9 cellular contexts compared by ENCODE assay signal in the genomic region with DNA sequence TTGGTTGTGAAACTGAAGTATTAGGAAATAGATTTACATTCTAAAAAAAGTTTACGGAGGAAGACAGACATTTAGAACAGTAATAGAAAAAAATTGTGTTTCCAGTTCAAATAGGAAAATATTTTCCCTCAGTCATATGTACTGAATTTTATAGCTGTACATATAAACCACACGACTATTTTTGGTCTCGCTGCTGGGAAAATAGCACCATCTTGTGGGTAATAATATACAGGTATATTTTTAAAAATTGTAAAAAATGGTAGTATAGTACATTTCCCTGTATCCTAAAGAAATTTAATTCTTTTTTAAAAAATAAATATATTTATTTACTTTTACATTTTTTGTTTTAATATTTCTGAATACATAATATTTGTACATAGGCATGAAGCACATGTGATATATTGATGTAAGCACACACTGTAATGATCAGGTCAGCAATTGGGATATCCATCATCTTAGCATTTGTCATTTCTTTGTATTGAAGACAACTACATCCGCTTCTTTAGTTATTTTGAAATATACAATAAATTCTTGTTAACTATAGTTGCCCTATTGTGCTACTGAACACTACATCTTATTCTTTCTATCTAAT.
DNase-seq lines count a peak whose midpoint lies in the region; ATAC-seq, FAIRE-seq and TF ChIP-seq lines count a peak whose summit lies in the region.
"Had no signal": no experiment of that assay in that cellular context is flagged by ENCODE, and none has a peak within 500 bp of the region (broad histone marks: within the 10 kb centered on the region; RNA-seq: fewer than 3 reads in every experiment).

No MANE protein-coding gene starts in this region.

- H3K4me3 ChIP-seq in A549 (no peak overlapping the region), fibroblast of mammary gland (ENCODE audit: control insufficient read depth, low read depth, low read length) (no peak overlapping the region)
- no peak overlapping the region for H3K4me3 ChIP-seq in effector memory CD4-positive, alpha-beta T cell (ENCODE audit: insufficient read depth, low read depth, low read length, poor library complexity, severe bottlenecking)

- no peak overlapping the region for H3K4me2 ChIP-seq in A549

- ATAC-seq in A549, result peak in 1 of 2 experiments; percentile 39; a peak in 1 of 6 replicates
- ATAC-seq in GM18909 (IDR thresholded peaks at IDR 0.05; ENCODE audit: poor library complexity, unreplicated experiment), result peak; percentile 60
- no peak for ATAC-seq in activated T-cell treated with anti-CD3 and anti-CD28 coated beads, Interleukin-2, amount 50 U/mL, for 4 hours
- no peak for ATAC-seq in activated naive CD8-positive, alpha-beta T cell treated with anti-CD3 and anti-CD28 coated beads, Interleukin-2, amount 50 U/mL, for 24 hours

- TF ChIP-seq CTCF in A549 (IDR thresholded peaks at IDR 0.05) (peak; percentile 75), fibroblast of mammary gland (conservative IDR thresholded peaks at IDR 0.05; ENCODE audit: control insufficient read depth, insufficient read depth, low read depth, low read length) (peak; percentile 40)

- no peak for TF ChIP-seq POLR2A in A549 (IDR thresholded peaks at IDR 0.05; ENCODE audit: low read length)

- FAIRE-seq in A549 (lab: Jason Lieb, UNC), result no peak
- FAIRE-seq: GM12891 had no signal

- no peaks in the 10 kb centered on the region for H3K9me3 Mint-ChIP-seq in activated T-cell treated with anti-CD3 and anti-CD28 coated beads, Interleukin-2, amount 50 U/mL, for 4 hours
- no peaks in the 10 kb centered on the region for H3K9me3 Mint-ChIP-seq in activated naive CD8-positive, alpha-beta T cell treated with anti-CD3 and anti-CD28 coated beads, Interleukin-2, amount 50 U/mL, for 24 hours

- TF ChIP-seq RAD21 in A549 (conservative IDR thresholded peaks at IDR 0.05 in 1 of 2, IDR thresholded peaks at IDR 0.05 in 1 of 2), result peak; percentile 67 to 72; a peak in 4 of 5 replicates

- TF ChIP-seq EP300 in A549 (IDR thresholded peaks at IDR 0.05), result no peak

- no peaks in the 10 kb centered on the region for H3K4me1 Mint-ChIP-seq in activated T-cell treated with anti-CD3 and anti-CD28 coated beads, Interleukin-2, amount 50 U/mL, for 4 hours (ENCODE audit: low read depth)
- H3K4me1 Mint-ChIP-seq in activated naive CD8-positive, alpha-beta T cell treated with anti-CD3 and anti-CD28 coated beads, Interleukin-2, amount 50 U/mL, for 24 hours, result no peaks in the 10 kb centered on the region

- CTCF ChIA-PET in A549 (lab: Yijun Ruan, JAX), result interaction anchor here (0.6 to 4.4 kb wide), 8 partner anchors 9 to 374 kb away, joined by 3 to 22 read pairs (median 4); no protein-coding TSS in a partner anchor

- H3K4me1 ChIP-seq in A549, result peaks cover 15% of the 10 kb centered on the region; the same call in 1 of the 3 replicates
- no peaks in the 10 kb centered on the region for H3K4me1 ChIP-seq in effector memory CD4-positive, alpha-beta T cell (ENCODE audit: control insufficient read depth, insufficient read depth, low read length, poor library complexity, severe bottlenecking)

- no peaks in the 10 kb centered on the region for H3K36me3 ChIP-seq in effector memory CD4-positive, alpha-beta T cell (ENCODE audit: control insufficient read depth, insufficient read depth, low read length)

- H3K27ac ChIP-seq in A549, result no peak overlapping the region
- H3K27ac ChIP-seq in effector memory CD4-positive, alpha-beta T cell (ENCODE audit: insufficient read depth, low read length, poor library complexity, severe bottlenecking), result no peak overlapping the region

- no peak overlapping the region for H3K27ac Mint-ChIP-seq in activated naive CD8-positive, alpha-beta T cell treated with anti-CD3 and anti-CD28 coated beads, Interleukin-2, amount 50 U/mL, for 24 hours

- no peak overlapping the region for H3K4me3 Mint-ChIP-seq in activated T-cell treated with anti-CD3 and anti-CD28 coated beads, Interleukin-2, amount 50 U/mL, for 4 hours
- no peak overlapping the region for H3K4me3 Mint-ChIP-seq in activated naive CD8-positive, alpha-beta T cell treated with anti-CD3 and anti-CD28 coated beads, Interleukin-2, amount 50 U/mL, for 24 hours

- H3K27me3 Mint-ChIP-seq in activated T-cell treated with anti-CD3 and anti-CD28 coated beads, Interleukin-2, amount 50 U/mL, for 4 hours (ENCODE audit: low read depth), result no peaks in the 10 kb centered on the region
- H3K27me3 Mint-ChIP-seq in activated naive CD8-positive, alpha-beta T cell treated with anti-CD3 and anti-CD28 coated beads, Interleukin-2, amount 50 U/mL, for 24 hours, result no peaks in the 10 kb centered on the region

- H3K36me3 Mint-ChIP-seq in activated T-cell treated with anti-CD3 and anti-CD28 coated beads, Interleukin-2, amount 50 U/mL, for 4 hours (ENCODE audit: insufficient read depth), result no peaks in the 10 kb centered on the region
- no peaks in the 10 kb centered on the region for H3K36me3 Mint-ChIP-seq in activated naive CD8-positive, alpha-beta T cell treated with anti-CD3 and anti-CD28 coated beads, Interleukin-2, amount 50 U/mL, for 24 hours (ENCODE audit: low read depth)

- no peaks in the 10 kb centered on the region for H3K9me3 ChIP-seq in A549
- H3K9me3 ChIP-seq in effector memory CD4-positive, alpha-beta T cell (ENCODE audit: control insufficient read depth, low read length), result no peaks in the 10 kb centered on the region

- H3K27me3 ChIP-seq in effector memory CD4-positive, alpha-beta T cell (replicated peaks; ENCODE audit: control insufficient read depth, insufficient read depth, low read length, poor library complexity, severe bottlenecking), result no peaks in the 10 kb centered on the region

- WGBS in A549 (ENCODE audit: missing lambda C conversion rate), result 23% methylated on average over 4 of the region's 4 CpGs

- DNase-seq in A549 (ENCODE audit: low read depth in 1 of 2, low spot score in 1 of 2) (peak in 1 of 2 experiments; percentile 25), NCI-H748 treated with DMSO at 0.1 percent for 48 hours (lab: John Stamatoyannopoulos, UW) (peak; percentile 18), fibroblast of mammary gland (ENCODE audit: low read depth) (peak; percentile 15), SKM-1 (lab: John Stamatoyannopoulos, UW; ENCODE audit: unreplicated experiment) (no peak)
- DNase-seq in effector memory CD4-positive, alpha-beta T cell, result no peak
- no peak for DNase-seq in activated T-cell treated with anti-CD3 and anti-CD28 coated beads, Interleukin-2, amount 50 U/mL, for 4 hours
- DNase-seq in activated naive CD8-positive, alpha-beta T cell treated with anti-CD3 and anti-CD28 coated beads, Interleukin-2, amount 50 U/mL, for 24 hours, result no peak

- POLR2A ChIA-PET in A549 (lab: Yijun Ruan, JAX), result interaction anchor here (0.6 to 0.7 kb wide), 2 partner anchors 260 to 346 kb away, joined by 3 to 8 read pairs; no protein-coding TSS in a partner anchor

TF ChIP-seq in A549, 52 proteins besides CTCF, POLR2A, EP300 and RAD21:
- TF ChIP-seq RFX5 (IDR thresholded peaks at IDR 0.05), result no peak
- no peak for TF ChIP-seq KDM5A (IDR thresholded peaks at IDR 0.05)
- no peak for TF ChIP-seq MAZ (IDR thresholded peaks at IDR 0.05; ENCODE audit: borderline replicate concordance, low read depth, low read length)
- TF ChIP-seq FOXS1 (CRISPR knock-in tag; IDR thresholded peaks at IDR 0.05), result no peak
- TF ChIP-seq SMC3 (IDR thresholded peaks at IDR 0.05), result peak; percentile 76
- TF ChIP-seq, protein P1, sequence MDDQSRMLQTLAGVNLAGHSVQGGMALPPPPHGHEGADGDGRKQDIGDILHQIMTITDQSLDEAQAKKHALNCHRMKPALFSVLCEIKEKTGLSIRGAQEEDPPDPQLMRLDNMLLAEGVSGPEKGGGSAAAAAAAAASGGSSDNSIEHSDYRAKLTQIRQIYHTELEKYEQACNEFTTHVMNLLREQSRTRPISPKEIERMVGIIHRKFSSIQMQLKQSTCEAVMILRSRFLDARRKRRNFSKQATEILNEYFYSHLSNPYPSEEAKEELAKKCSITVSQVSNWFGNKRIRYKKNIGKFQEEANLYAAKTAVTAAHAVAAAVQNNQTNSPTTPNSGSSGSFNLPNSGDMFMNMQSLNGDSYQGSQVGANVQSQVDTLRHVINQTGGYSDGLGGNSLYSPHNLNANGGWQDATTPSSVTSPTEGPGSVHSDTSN (IDR thresholded peaks at IDR 0.05), result no peak
- no peak for TF ChIP-seq KDM1A (IDR thresholded peaks at IDR 0.05; ENCODE audit: low read depth)

Comparison
In these comparisons a context has a peak if more than half of its experiments do, and no peak if none do; other contexts are left out.
1. DNase-seq: peak in NCI-H748 treated with DMSO at 0.1 percent for 48 hours (single experiment) and fibroblast of mammary gland (single experiment); none in SKM-1 (single experiment), effector memory CD4-positive, alpha-beta T cell (0 of 3), activated T-cell treated with anti-CD3 and anti-CD28 coated beads, Interleukin-2, amount 50 U/mL, for 4 hours (single experiment) and activated naive CD8-positive, alpha-beta T cell treated with anti-CD3 and anti-CD28 coated beads, Interleukin-2, amount 50 U/mL, for 24 hours (single experiment).